Comparison of ENCODE assay signal across 8 cellular contexts in genomic region chr14:70972107-70972976, GRCh38.
A peak's percentile ranks its signal among the peaks of the same experiment; 100 is the strongest.
DNase-seq lines count a peak whose midpoint lies in the region; ATAC-seq and TF ChIP-seq lines count a peak whose summit lies in the region.

No MANE protein-coding gene starts in this region.

- RAD21 ChIA-PET in HCT116 (lab: Charles Lee; ENCODE audit: low non-redundant PET in 1 of 2, low total read pairs in 2 of 2, uncharacterized antibody in 2 of 2, unreplicated experiment in 2 of 2) = interaction anchor here in 1 of 2 experiments (0.7 kb wide), 1 partner anchor 154 kb away, joined by 3 read pairs; no protein-coding TSS in a partner anchor

- peaks cover 5% of the 10 kb centered on the region; the same call in 1 of the 2 replicates for H3K79me2 ChIP-seq in HCT116 (ENCODE audit: insufficient read depth, low read length)

- TF ChIP-seq POLR2A in HCT116 (IDR thresholded peaks at IDR 0.05; ENCODE audit: borderline replicate concordance, extremely low read depth, insufficient read depth, insufficient read length) = no peak

- no peak overlapping the region for H3K4me3 ChIP-seq in HCT116 (replicated peaks in 1 of 2; ENCODE audit: low read depth in 1 of 2, low read length in 2 of 2)

- peak overlapping the region; percentile 47 for H3K27ac Mint-ChIP-seq in activated CD4-positive, alpha-beta T cell treated with anti-CD3 and anti-CD28 coated beads for 36 hours

- CTCF ChIA-PET in HCT116 (lab: Charles Lee) = interaction anchor here (0.7 to 1.9 kb wide), 9 partner anchors 9 to 155 kb away, joined by 3 to 14 read pairs (median 4); partner anchors contain the start of gene PCNX1
- CTCF ChIA-PET in activated CD4-positive, alpha-beta T cell treated with anti-CD3 and anti-CD28 coated beads for 36 hours (lab: Charles Lee) = interaction anchor here (0.6 to 2.7 kb wide), 25 partner anchors 10 to 368 kb away, joined by 3 to 16 read pairs (median 4); partner anchors contain the start of genes MAP3K9 and PCNX1

- H3K4me3 Mint-ChIP-seq in activated CD4-positive, alpha-beta T cell treated with anti-CD3 and anti-CD28 coated beads for 36 hours = no peak overlapping the region

- H3K4me1 Mint-ChIP-seq in activated CD4-positive, alpha-beta T cell treated with anti-CD3 and anti-CD28 coated beads for 36 hours = peaks cover 29% of the 10 kb centered on the region

- intact Hi-C loops in HCT116 (cut with micrococcal nuclease) = loop anchor here (5.0 kb wide), 1 partner anchor 150 kb away; no protein-coding TSS in a partner anchor
- intact Hi-C loops in activated CD4-positive, alpha-beta T cell treated with anti-CD3 and anti-CD28 coated beads for 36 hours (cut with DNase I, micrococcal nuclease) = loop anchor here (1.0 to 10.0 kb wide), 4 partner anchors 65 to 350 kb away; partner anchors contain the start of gene PCNX1 (in 2 of the 2)

- H2AFZ ChIP-seq in HCT116 (ENCODE audit: low read depth, low read length, poor library complexity, severe bottlenecking) = no peak overlapping the region

- H3K27ac ChIP-seq in HCT116 (ENCODE audit: low read depth, low read length) = no peak overlapping the region

- H3K4me1 ChIP-seq in HCT116 (ENCODE audit: control insufficient read depth in 1 of 2, insufficient read depth in 2 of 2, low read length in 2 of 2) = no peaks in the 10 kb centered on the region

- BruUV-seq in HCT116 (replicated peaks; lab: Mats Ljungman, UMichigan) = no TSS peak

- DNase-seq in C1 segment of cervical spinal cord (lab: John Stamatoyannopoulos, UW) (peak in 12 of 14 donors; percentile 7 to 74 (median 54)), HCT116 (ENCODE audit: low read depth, low spot score) (peak; percentile 75), NCI-H524 treated with DMSO at 0.1 percent for 48 hours (lab: John Stamatoyannopoulos, UW) (peak; percentile 46), cerebellum (ENCODE audit: low spot score) (peak; percentile 58), left kidney (ENCODE audit: low read depth, low spot score) (peak; percentile 91)
- peak; percentile 91 for DNase-seq in activated CD4-positive, alpha-beta T cell treated with anti-CD3 and anti-CD28 coated beads for 36 hours
- peak; percentile 89 for DNase-seq in stimulated activated CD4-positive, alpha-beta T cell treated with anti-CD3 and anti-CD28 coated beads, Interleukin-4, amount 100 ng/mL, for 24 hours

- TF ChIP-seq RAD21 in HCT116 (IDR thresholded peaks at IDR 0.05; ENCODE audit: low read depth) = peak; percentile 81

- H3K36me3 Mint-ChIP-seq in activated CD4-positive, alpha-beta T cell treated with anti-CD3 and anti-CD28 coated beads for 36 hours (ENCODE audit: low read depth) = peaks cover 27% of the 10 kb centered on the region

- H3K27me3 ChIP-seq in HCT116 (ENCODE audit: insufficient read depth, low read length) = no peaks in the 10 kb centered on the region

- H3K27me3 Mint-ChIP-seq in activated CD4-positive, alpha-beta T cell treated with anti-CD3 and anti-CD28 coated beads for 36 hours = no peaks in the 10 kb centered on the region

- ATAC-seq in HCT116 (peak; percentile 81), HG02973 (IDR thresholded peaks at IDR 0.05; ENCODE audit: unreplicated experiment) (no peak)
- peak; percentile 88 for ATAC-seq in activated CD4-positive, alpha-beta T cell treated with anti-CD3 and anti-CD28 coated beads for 36 hours

- POLR2A ChIA-PET in HCT116 (lab: Charles Lee) = no interaction called here
- POLR2A ChIA-PET in activated CD4-positive, alpha-beta T cell treated with anti-CD3 and anti-CD28 coated beads for 36 hours (lab: Charles Lee) = no interaction called here

- peak; percentile 74 to 97 (median 89) for TF ChIP-seq CTCF in HCT116 (IDR thresholded peaks at IDR 0.05 in 2 of 3, conservative IDR thresholded peaks at IDR 0.05 in 1 of 3; ENCODE audit: borderline replicate concordance in 1 of 3, insufficient read depth in 1 of 3, low read depth in 2 of 3, low read length in 2 of 3)

- no peaks in the 10 kb centered on the region for H3K9me3 ChIP-seq in HCT116 (ENCODE audit: control insufficient read depth in 1 of 2, insufficient read depth in 1 of 2, low read depth in 1 of 2, low read length in 2 of 2)

- H3K36me3 ChIP-seq in HCT116 (ENCODE audit: control insufficient read depth in 1 of 2, insufficient read depth in 2 of 2, low read length in 2 of 2) = peaks cover 4 to 5% of the 10 kb centered on the region in 2 experiments; a peak in 2 of 4 replicates

- H3K4me2 ChIP-seq in HCT116 (ENCODE audit: low read length) = no peak overlapping the region

- no peaks in the 10 kb centered on the region for H3K9me2 ChIP-seq in HCT116 (ENCODE audit: insufficient read depth)

- no peaks in the 10 kb centered on the region for H3K9me3 Mint-ChIP-seq in activated CD4-positive, alpha-beta T cell treated with anti-CD3 and anti-CD28 coated beads for 36 hours (ENCODE audit: low read depth)

- H3K9ac ChIP-seq in HCT116 (ENCODE audit: low read length) = no peak overlapping the region

- no peaks in the 10 kb centered on the region for H4K20me1 ChIP-seq in HCT116 (ENCODE audit: insufficient read depth)

TF ChIP-seq in HCT116, 20 proteins besides CTCF, POLR2A, EP300 and RAD21:
- TF ChIP-seq ZNF274 (IDR thresholded peaks at IDR 0.05; ENCODE audit: low read depth, low read length) = no peak
- TF ChIP-seq FOSL1 (IDR thresholded peaks at IDR 0.05; ENCODE audit: low read depth) = no peak
- no peak for TF ChIP-seq ATF3 (IDR thresholded peaks at IDR 0.05)
- TF ChIP-seq, protein P1, sequence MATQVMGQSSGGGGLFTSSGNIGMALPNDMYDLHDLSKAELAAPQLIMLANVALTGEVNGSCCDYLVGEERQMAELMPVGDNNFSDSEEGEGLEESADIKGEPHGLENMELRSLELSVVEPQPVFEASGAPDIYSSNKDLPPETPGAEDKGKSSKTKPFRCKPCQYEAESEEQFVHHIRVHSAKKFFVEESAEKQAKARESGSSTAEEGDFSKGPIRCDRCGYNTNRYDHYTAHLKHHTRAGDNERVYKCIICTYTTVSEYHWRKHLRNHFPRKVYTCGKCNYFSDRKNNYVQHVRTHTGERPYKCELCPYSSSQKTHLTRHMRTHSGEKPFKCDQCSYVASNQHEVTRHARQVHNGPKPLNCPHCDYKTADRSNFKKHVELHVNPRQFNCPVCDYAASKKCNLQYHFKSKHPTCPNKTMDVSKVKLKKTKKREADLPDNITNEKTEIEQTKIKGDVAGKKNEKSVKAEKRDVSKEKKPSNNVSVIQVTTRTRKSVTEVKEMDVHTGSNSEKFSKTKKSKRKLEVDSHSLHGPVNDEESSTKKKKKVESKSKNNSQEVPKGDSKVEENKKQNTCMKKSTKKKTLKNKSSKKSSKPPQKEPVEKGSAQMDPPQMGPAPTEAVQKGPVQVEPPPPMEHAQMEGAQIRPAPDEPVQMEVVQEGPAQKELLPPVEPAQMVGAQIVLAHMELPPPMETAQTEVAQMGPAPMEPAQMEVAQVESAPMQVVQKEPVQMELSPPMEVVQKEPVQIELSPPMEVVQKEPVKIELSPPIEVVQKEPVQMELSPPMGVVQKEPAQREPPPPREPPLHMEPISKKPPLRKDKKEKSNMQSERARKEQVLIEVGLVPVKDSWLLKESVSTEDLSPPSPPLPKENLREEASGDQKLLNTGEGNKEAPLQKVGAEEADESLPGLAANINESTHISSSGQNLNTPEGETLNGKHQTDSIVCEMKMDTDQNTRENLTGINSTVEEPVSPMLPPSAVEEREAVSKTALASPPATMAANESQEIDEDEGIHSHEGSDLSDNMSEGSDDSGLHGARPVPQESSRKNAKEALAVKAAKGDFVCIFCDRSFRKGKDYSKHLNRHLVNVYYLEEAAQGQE (IDR thresholded peaks at IDR 0.05; ENCODE audit: low read depth) = no peak
